ENCODE assay signal across 26 cellular contexts in genomic region chr12:27604431-27604830, GRCh38.
"Had no signal": no experiment of that assay in that cellular context is flagged by ENCODE, and none has a peak within 500 bp of the region (broad histone marks: within the 10 kb centered on the region; RNA-seq: fewer than 3 reads in every experiment).

No MANE protein-coding gene starts in this region.

- H3K27ac ChIP-seq: colonic mucosa, gastrocnemius medialis, hepatocyte, left ventricle myocardium inferior, parathyroid adenoma, right atrium auricular region, tibial artery, upper lobe of right lung had no signal

- ATAC-seq: activated naive CD4-positive, alpha-beta T cell treated with anti-CD3 and anti-CD28 coated beads, Interleukin-2, amount 50 U/mL, for 72 hours; gastrocnemius medialis; naive thymus-derived CD4-positive, alpha-beta T cell; stimulated activated memory B cell treated with anti-CD40 and anti-IgM and Interleukin-4, amounts not matched to agents 10 μg/mL and 1 μg/mL and 100 μg/mL, for 72 hours; stimulated activated naive CD8-positive, alpha-beta T cell treated with anti-CD3 and anti-CD28 coated beads, Interleukin-15, amount 100 ng/mL, for 72 hours; T-helper 17 cell; upper lobe of right lung had no signal

- DNase-seq: activated CD4-positive, alpha-beta memory T cell treated with anti-CD3 and anti-CD28 coated beads for 36 hours; activated CD4-positive, alpha-beta T cell treated with anti-CD3 and anti-CD28 coated beads, Interleukin-2, amount 10 ng/mL, durations not matched to agents 24 days and 14 days; activated CD4-positive, CD25-positive, alpha-beta regulatory T cell treated with anti-CD3 and anti-CD28 coated beads, Interleukin-2, amount 50 U/mL, for 72 hours; activated CD8-positive, alpha-beta memory T cell treated with anti-CD3 and anti-CD28 coated beads, Interleukin-2, amount 50 U/mL, for 4 hours; activated T-cell treated with anti-CD3 and anti-CD28 coated beads, Interleukin-2, amount 50 U/mL, for 1 hour; anterior cingulate cortex; colonic mucosa; effector CD8-positive, alpha-beta T cell; gastrocnemius medialis; islet precursor cell; left ventricle myocardium inferior; naive thymus-derived CD4-positive, alpha-beta T cell; stimulated activated CD4-positive, alpha-beta T cell treated with anti-CD3 and anti-CD28 coated beads, Interleukin-1b, Interleukin-23, amount 100 ng/mL, for 48 hours; stimulated activated CD4-positive, alpha-beta T cell treated with anti-CD3 and anti-CD28 coated beads, Interleukin-4, amount 100 ng/mL, for 4 hours; stimulated activated CD8-positive, alpha-beta memory T cell treated with anti-CD3 and anti-CD28 coated beads, Interleukin-4, amount 100 ng/mL, for 48 hours; stimulated activated naive CD8-positive, alpha-beta T cell treated with anti-CD3 and anti-CD28 coated beads, Interleukin-15, amount 100 ng/mL, for 72 hours; T-helper 17 cell; T1000; tibial artery; upper lobe of right lung had no signal

- H3K4me3 ChIP-seq: colonic mucosa, gastrocnemius medialis, hepatocyte, left ventricle myocardium inferior, right atrium auricular region, smooth muscle cell, tibial artery, upper lobe of right lung had no signal
